ENCODE assay signal across 14 cellular contexts in the genomic region with DNA sequence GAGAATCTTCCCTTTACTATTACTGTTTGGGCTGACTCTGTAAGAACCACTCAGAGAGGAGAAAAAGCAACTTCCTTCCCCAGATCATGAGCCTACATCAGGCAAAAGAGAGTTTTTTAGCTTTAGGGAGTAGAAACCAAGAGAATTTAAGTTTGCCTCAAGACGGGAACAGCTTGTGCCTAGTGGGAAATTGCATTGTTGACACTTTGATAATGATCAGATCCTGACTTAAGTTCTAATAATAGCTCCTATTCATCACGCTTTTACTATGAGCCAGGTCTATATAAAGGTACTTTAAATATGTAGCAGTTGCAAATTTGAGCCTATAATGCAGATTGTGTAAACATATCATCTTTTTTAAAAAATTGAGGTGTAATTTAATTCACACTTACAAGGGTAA.
DNase-seq lines count a peak whose midpoint lies in the region; TF ChIP-seq lines count a peak whose summit lies in the region.
"Had no signal": no experiment of that assay in that cellular context is flagged by ENCODE, and none has a peak within 500 bp of the region (broad histone marks: within the 10 kb centered on the region; RNA-seq: fewer than 3 reads in every experiment).

No MANE protein-coding gene starts in this region.

- DNase-seq in amniotic epithelial cell (ENCODE audit: low read depth), result peak; percentile 46
- DNase-seq in fibroblast of pulmonary artery (ENCODE audit: low read depth), result peak; percentile 13
- DNase-seq in A172 (ENCODE audit: low spot score), result no peak
- DNase-seq in DMS79 (lab: John Stamatoyannopoulos, UW), result no peak
- DNase-seq in Peyer's patch, result no peak
- DNase-seq in NCI-H446 treated with DMSO at 0.1 percent for 48 hours (lab: John Stamatoyannopoulos, UW), result no peak
- DNase-seq: activated naive CD4-positive, alpha-beta T cell treated with anti-CD3 and anti-CD28 coated beads, Interleukin-2, amount 10 ng/mL, durations not matched to agents 7 days and 5 days; activated T-cell treated with anti-CD3 and anti-CD28 coated beads, Interleukin-2, amount 50 U/mL, for 48 hours; DMS53; IMR-90; MM.1S; SK-N-SH had no signal

- H3K4me2 ChIP-seq in parathyroid adenoma (ENCODE audit: low read length), result peak overlapping the region; percentile 5
- H3K4me2 ChIP-seq: SK-N-SH had no signal

- no peak overlapping the region for H3K9ac ChIP-seq in parathyroid adenoma
- H3K9ac ChIP-seq: SK-N-SH had no signal

- TF ChIP-seq POLR2A in Peyer's patch (IDR thresholded peaks at IDR 0.05), result no peak

- H3K9me3 ChIP-seq in parathyroid adenoma (ENCODE audit: control insufficient read depth, low read length) (no peaks in the 10 kb centered on the region), Peyer's patch (no peaks in the 10 kb centered on the region)
- H3K9me3 ChIP-seq: SK-N-SH had no signal

- peak overlapping the region; percentile 51 for H2AFZ ChIP-seq in parathyroid adenoma

- H3K36me3 ChIP-seq in parathyroid adenoma (ENCODE audit: control insufficient read depth, insufficient read depth, low read length) (no peaks in the 10 kb centered on the region), Peyer's patch (no peaks in the 10 kb centered on the region)

- no peak overlapping the region for H3K4me3 ChIP-seq in fibroblast of pulmonary artery (replicated peaks; ENCODE audit: low read depth, low read length)
- H3K4me3 ChIP-seq in parathyroid adenoma (ENCODE audit: low read depth, low read length), result no peak overlapping the region
- no peak overlapping the region for H3K4me3 ChIP-seq in Peyer's patch

- H3K27me3 ChIP-seq in parathyroid adenoma (ENCODE audit: control insufficient read depth, insufficient read depth, low read length) (no peaks in the 10 kb centered on the region), Peyer's patch (no peaks in the 10 kb centered on the region)

- peak overlapping the region; percentile 89 for H3K27ac ChIP-seq in 22Rv1
- peak overlapping the region; percentile 53 for H3K27ac ChIP-seq in parathyroid adenoma
- H3K27ac ChIP-seq in Peyer's patch, result no peak overlapping the region

- H3K4me1 ChIP-seq in parathyroid adenoma, result no peaks in the 10 kb centered on the region
- no peaks in the 10 kb centered on the region for H3K4me1 ChIP-seq in Peyer's patch

- no peaks in the 10 kb centered on the region for H3K79me2 ChIP-seq in parathyroid adenoma

- TF ChIP-seq CTCF in 22Rv1 (IDR thresholded peaks at IDR 0.05) (no peak), fibroblast of pulmonary artery (IDR thresholded peaks at IDR 0.05; ENCODE audit: low read length, missing control alignments) (no peak), parathyroid adenoma (IDR thresholded peaks at IDR 0.05) (no peak), Peyer's patch (IDR thresholded peaks at IDR 0.05) (no peak)

Comparison
In these comparisons a context has a peak if more than half of its experiments do, and no peak if none do; other contexts are left out.
1. H3K27ac ChIP-seq: peak in 22Rv1 (single experiment) and parathyroid adenoma (single experiment); none in Peyer's patch (0 of 4).
2. DNase-seq: peak in amniotic epithelial cell (single experiment) and fibroblast of pulmonary artery (single experiment); none in A172 (single experiment), DMS79 (single experiment), Peyer's patch (0 of 3) and NCI-H446 treated with DMSO at 0.1 percent for 48 hours (single experiment).